36 cellular contexts compared by ENCODE assay signal in the genomic region with DNA sequence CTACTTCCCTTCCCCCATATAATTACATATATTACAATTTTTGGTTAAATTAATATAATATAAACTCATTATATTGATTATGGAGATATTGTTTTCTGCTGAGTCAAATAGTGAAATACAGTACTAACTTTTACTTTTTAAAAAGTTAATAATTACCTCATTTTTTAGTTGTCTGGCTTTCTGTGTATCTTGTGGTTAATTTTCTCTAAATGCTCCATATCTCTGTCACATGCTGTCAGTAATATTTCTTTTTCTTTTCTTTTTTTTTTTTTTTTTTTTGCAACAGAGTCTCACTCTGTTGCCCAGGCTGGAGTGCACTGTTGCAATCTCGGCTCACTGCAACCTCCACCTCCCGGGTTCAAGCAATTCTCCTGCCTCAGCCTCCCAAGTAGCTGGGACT.
"Had no signal": no experiment of that assay in that cellular context is flagged by ENCODE, and none has a peak within 500 bp of the region (broad histone marks: within the 10 kb centered on the region; RNA-seq: fewer than 3 reads in every experiment).

No MANE protein-coding gene starts in this region.

- H3K27me3 ChIP-seq: adrenal gland, ascending aorta, breast epithelium, cardiac muscle cell, dorsolateral prefrontal cortex, esophagus muscularis mucosa, foreskin keratinocyte, gastrocnemius medialis, heart left ventricle had no signal

- H3K4me1 Mint-ChIP-seq: activated CD8-positive, alpha-beta memory T cell treated with anti-CD3 and anti-CD28 coated beads, Interleukin-2, amount 10 ng/mL, durations not matched to agents 7 days and 5 days; brain had no signal

- H3K4me3 Mint-ChIP-seq: activated CD4-positive, alpha-beta memory T cell treated with anti-CD3 and anti-CD28 coated beads for 36 hours; activated CD4-positive, alpha-beta T cell treated with anti-CD3 and anti-CD28 coated beads for 36 hours; activated CD4-positive, alpha-beta T cell treated with anti-CD3 and anti-CD28 coated beads, Interleukin-2, amount 10 ng/mL, durations not matched to agents 24 days and 14 days; activated CD8-positive, alpha-beta memory T cell treated with anti-CD3 and anti-CD28 coated beads, Interleukin-2, amount 10 ng/mL, durations not matched to agents 7 days and 5 days; activated CD8-positive, alpha-beta T cell treated with anti-CD3 and anti-CD28 coated beads, Interleukin-2, amount 10 ng/mL, durations not matched to agents 7 days and 5 days; activated naive CD4-positive, alpha-beta T cell treated with anti-CD3 and anti-CD28 coated beads for 36 hours; activated naive CD4-positive, alpha-beta T cell treated with anti-CD3 and anti-CD28 coated beads, Interleukin-2, amount 50 U/mL, for 24 hours; activated naive CD8-positive, alpha-beta T cell treated with anti-CD3 and anti-CD28 coated beads for 36 hours; activated naive CD8-positive, alpha-beta T cell treated with anti-CD3 and anti-CD28 coated beads, Interleukin-2, amount 50 U/mL, for 24 hours; activated T-helper 1 cell treated with anti-CD3 and anti-CD28 coated beads, Interleukin-12 subunit alpha, Interleukin-12 subunit beta, Interleukin-2, Interleukin-4 antibody, amounts not matched to agents 30 ng/mL and 10 ng/mL and 1 ng/mL, durations not matched to agents 14 hours and 24 hours and 36 hours; brain; dendritic cell treated with granulocyte-macrophage colony-stimulating factor and Interleukin-4, amounts not matched to agents 40 ng/mL and 50 ng/mL, for 4 days; effector memory CD8-positive, alpha-beta T cell had no signal

- ATAC-seq: activated CD4-positive, alpha-beta T cell treated with anti-CD3 and anti-CD28 coated beads for 36 hours; activated CD8-positive, alpha-beta memory T cell treated with anti-CD3 and anti-CD28 coated beads, Interleukin-2, amount 10 ng/mL, durations not matched to agents 7 days and 5 days; activated CD8-positive, alpha-beta T cell treated with anti-CD3 and anti-CD28 coated beads, Interleukin-2, amount 10 ng/mL, durations not matched to agents 7 days and 5 days; activated naive CD8-positive, alpha-beta T cell treated with anti-CD3 and anti-CD28 coated beads, Interleukin-2, amount 50 U/mL, for 24 hours; effector memory CD8-positive, alpha-beta T cell; foreskin keratinocyte; gastrocnemius medialis; heart left ventricle had no signal

- H3K9me3 Mint-ChIP-seq: activated CD4-positive, alpha-beta T cell treated with anti-CD3 and anti-CD28 coated beads, Interleukin-2, amount 10 ng/mL, durations not matched to agents 24 days and 14 days; activated naive CD4-positive, alpha-beta T cell treated with anti-CD3 and anti-CD28 coated beads, Interleukin-2, amount 50 U/mL, for 24 hours; effector memory CD8-positive, alpha-beta T cell had no signal

- H3K27ac Mint-ChIP-seq: activated CD4-positive, alpha-beta memory T cell treated with anti-CD3 and anti-CD28 coated beads for 36 hours; activated CD4-positive, alpha-beta T cell treated with anti-CD3 and anti-CD28 coated beads for 36 hours; activated CD4-positive, alpha-beta T cell treated with anti-CD3 and anti-CD28 coated beads, Interleukin-2, amount 10 ng/mL, durations not matched to agents 24 days and 14 days; activated CD8-positive, alpha-beta memory T cell treated with anti-CD3 and anti-CD28 coated beads, Interleukin-2, amount 10 ng/mL, durations not matched to agents 7 days and 5 days; activated CD8-positive, alpha-beta T cell treated with anti-CD3 and anti-CD28 coated beads, Interleukin-2, amount 10 ng/mL, durations not matched to agents 7 days and 5 days; activated naive CD4-positive, alpha-beta T cell treated with anti-CD3 and anti-CD28 coated beads for 36 hours; activated naive CD4-positive, alpha-beta T cell treated with anti-CD3 and anti-CD28 coated beads, Interleukin-2, amount 50 U/mL, for 24 hours; activated naive CD8-positive, alpha-beta T cell treated with anti-CD3 and anti-CD28 coated beads for 36 hours; activated naive CD8-positive, alpha-beta T cell treated with anti-CD3 and anti-CD28 coated beads, Interleukin-2, amount 50 U/mL, for 24 hours; activated T-helper 1 cell treated with anti-CD3 and anti-CD28 coated beads, Interleukin-12 subunit alpha, Interleukin-12 subunit beta, Interleukin-2, Interleukin-4 antibody, amounts not matched to agents 30 ng/mL and 10 ng/mL and 1 ng/mL, durations not matched to agents 14 hours and 24 hours and 36 hours; activated T-helper 2 cell treated with anti-CD3 and anti-CD28 coated beads, Interferon-gamma antibody, Interleukin-2, Interleukin-4, amounts not matched to agents 10 μg/mL and 5 μg/mL and 100 μg/mL, durations not matched to agents 14 hours and 24 hours and 36 hours; brain; effector memory CD8-positive, alpha-beta T cell had no signal

- H3K4me1 ChIP-seq: adrenal gland, ascending aorta, breast epithelium, esophagus muscularis mucosa, foreskin keratinocyte, gastrocnemius medialis, heart left ventricle had no signal

- H3K36me3 ChIP-seq: adrenal gland, breast epithelium had no signal

- H3K4me3 ChIP-seq: adrenal gland, ascending aorta, breast epithelium, cardiac muscle cell, coronary artery, dorsolateral prefrontal cortex, esophagus muscularis mucosa, gastrocnemius medialis, heart left ventricle had no signal

- DNase-seq: activated CD4-positive, alpha-beta memory T cell treated with anti-CD3 and anti-CD28 coated beads for 36 hours; activated CD4-positive, alpha-beta T cell treated with anti-CD3 and anti-CD28 coated beads for 36 hours; activated CD4-positive, alpha-beta T cell treated with anti-CD3 and anti-CD28 coated beads, Interleukin-2, amount 10 ng/mL, durations not matched to agents 24 days and 14 days; activated CD4-positive, CD25-positive, alpha-beta regulatory T cell; activated CD4-positive, CD25-positive, alpha-beta regulatory T cell treated with anti-CD3 and anti-CD28 coated beads, Interleukin-2, amount 50 U/mL, for 72 hours; activated CD8-positive, alpha-beta memory T cell treated with anti-CD3 and anti-CD28 coated beads, Interleukin-2, amount 10 ng/mL, durations not matched to agents 7 days and 5 days; activated CD8-positive, alpha-beta memory T cell treated with anti-CD3 and anti-CD28 coated beads, Interleukin-2, amount 50 U/mL, for 4 hours; activated CD8-positive, alpha-beta T cell treated with anti-CD3 and anti-CD28 coated beads, Interleukin-2, amount 10 ng/mL, durations not matched to agents 7 days and 5 days; activated effector memory CD4-positive, alpha-beta T cell treated with anti-CD3 and anti-CD28 coated beads, Interleukin-2, amount 50 U/mL, for 16 hours; activated naive CD4-positive, alpha-beta T cell treated with anti-CD3 and anti-CD28 coated beads for 36 hours; activated naive CD8-positive, alpha-beta T cell treated with anti-CD3 and anti-CD28 coated beads for 36 hours; activated naive CD8-positive, alpha-beta T cell treated with anti-CD3 and anti-CD28 coated beads, Interleukin-2, amount 50 U/mL, for 24 hours; activated T-cell treated with anti-CD3 and anti-CD28 coated beads, Interleukin-2, amount 50 U/mL, for 1 hour; activated T-cell treated with anti-CD3 and anti-CD28 coated beads, Interleukin-2, amount 50 U/mL, for 48 hours; adrenal gland; amygdala; central memory CD4-positive, alpha-beta T cell; dorsolateral prefrontal cortex; effector CD4-positive, alpha-beta T cell; effector memory CD8-positive, alpha-beta T cell; erythroblast; foreskin keratinocyte; gastrocnemius medialis; glutamatergic neuron; heart left ventricle; T-helper 2 cell had no signal

- H3K27ac ChIP-seq: adrenal gland, ascending aorta, breast epithelium, cardiac muscle cell, coronary artery, dorsolateral prefrontal cortex, esophagus muscularis mucosa, foreskin keratinocyte, gastrocnemius medialis, heart left ventricle had no signal

- H3K27me3 Mint-ChIP-seq: activated CD4-positive, alpha-beta memory T cell treated with anti-CD3 and anti-CD28 coated beads for 36 hours; activated CD4-positive, alpha-beta T cell treated with anti-CD3 and anti-CD28 coated beads for 36 hours; activated CD4-positive, alpha-beta T cell treated with anti-CD3 and anti-CD28 coated beads, Interleukin-2, amount 10 ng/mL, durations not matched to agents 24 days and 14 days; activated CD8-positive, alpha-beta memory T cell treated with anti-CD3 and anti-CD28 coated beads, Interleukin-2, amount 10 ng/mL, durations not matched to agents 7 days and 5 days; activated naive CD4-positive, alpha-beta T cell treated with anti-CD3 and anti-CD28 coated beads, Interleukin-2, amount 50 U/mL, for 24 hours; activated naive CD8-positive, alpha-beta T cell treated with anti-CD3 and anti-CD28 coated beads for 36 hours; activated naive CD8-positive, alpha-beta T cell treated with anti-CD3 and anti-CD28 coated beads, Interleukin-2, amount 50 U/mL, for 24 hours; dendritic cell treated with granulocyte-macrophage colony-stimulating factor and Interleukin-4, amounts not matched to agents 40 ng/mL and 50 ng/mL, for 4 days; effector memory CD8-positive, alpha-beta T cell had no signal
